ENCODE assay signal across 16 cellular contexts in the genomic region with DNA sequence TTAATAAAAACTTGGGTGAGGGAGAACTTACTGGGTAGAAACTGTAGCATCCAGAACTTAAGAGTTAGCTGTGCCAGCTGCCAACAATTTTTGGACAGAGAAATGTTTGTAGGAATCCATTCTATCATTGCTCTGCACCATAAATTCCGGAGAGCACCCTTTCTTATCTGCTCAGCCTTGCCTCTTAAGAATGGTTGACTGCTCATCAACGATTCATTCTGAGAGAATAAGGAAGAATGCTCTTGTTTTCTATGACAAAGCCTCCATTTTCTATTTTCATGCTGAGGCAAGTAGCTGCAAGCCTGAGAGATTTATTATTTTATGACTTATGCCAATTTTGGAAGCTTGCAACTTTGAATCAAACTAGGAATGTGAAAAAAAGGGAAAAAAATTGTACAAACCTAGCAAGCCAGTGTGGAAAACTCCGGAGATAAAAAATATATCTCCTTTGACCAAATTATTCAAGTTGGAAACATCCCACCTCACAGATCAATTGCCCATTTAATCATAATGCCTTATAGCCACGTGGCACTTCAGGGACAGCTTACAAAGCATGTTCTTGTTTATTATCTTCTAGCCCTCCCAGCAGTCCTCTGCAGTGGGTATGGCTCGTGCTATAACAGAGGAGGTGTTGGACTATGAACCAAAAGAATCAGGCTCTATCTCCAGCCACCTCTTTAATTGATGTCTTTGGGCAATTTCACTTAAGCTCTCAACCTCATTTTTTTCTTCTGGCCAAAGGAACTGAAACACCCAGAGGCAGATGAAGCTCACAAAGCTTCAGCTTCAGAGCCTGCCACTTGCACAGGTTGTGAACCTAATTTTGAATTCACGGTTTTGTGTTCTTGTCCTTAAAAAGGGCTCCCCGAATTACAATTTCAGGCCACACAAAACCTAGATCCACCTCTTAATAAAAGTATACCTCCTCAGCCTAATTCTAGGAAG. TPM values are rescaled to one million over a fixed set of nuclear protein-coding genes. Genes with fewer than 3 reads are reported as not detected.
DNase-seq lines count a peak whose midpoint lies in the region; ATAC-seq, FAIRE-seq and TF ChIP-seq lines count a peak whose summit lies in the region.
"Had no signal": no experiment of that assay in that cellular context is flagged by ENCODE, and none has a peak within 500 bp of the region (broad histone marks: within the 10 kb centered on the region; RNA-seq: fewer than 3 reads in every experiment).

No MANE protein-coding gene starts in this region.

- TF ChIP-seq POLR2A in GM12892 (IDR thresholded peaks at IDR 0.05; ENCODE audit: low read depth, low read length): no peak

- H3K4me1 Mint-ChIP-seq in stimulated activated effector memory CD8-positive, alpha-beta T cell treated with anti-CD3 and anti-CD28 coated beads, Interleukin-12 subunit alpha, Interleukin-12 subunit beta, amount 100 ng/mL, for 72 hours: no peaks in the 10 kb centered on the region

- no peak overlapping the region for H3K4me3 ChIP-seq in small intestine (ENCODE audit: low read depth in 1 of 2, low read length in 2 of 2)
- H3K4me3 ChIP-seq: SJSA1 had no signal

- peaks cover 3% of the 10 kb centered on the region for H3K9me3 Mint-ChIP-seq in stimulated activated effector memory CD8-positive, alpha-beta T cell treated with anti-CD3 and anti-CD28 coated beads, Interleukin-12 subunit alpha, Interleukin-12 subunit beta, amount 100 ng/mL, for 72 hours

- H3K4me1 ChIP-seq in small intestine (ENCODE audit: control insufficient read depth in 2 of 2, insufficient read depth in 1 of 2, low read depth in 1 of 2, low read length in 1 of 2): peaks cover 0 to 4% of the 10 kb centered on the region in 2 donors
- H3K4me1 ChIP-seq: BE2C, SJSA1 had no signal

- H3K9me3 ChIP-seq in small intestine (ENCODE audit: control insufficient read depth, low read depth): no peaks in the 10 kb centered on the region
- H3K9me3 ChIP-seq: BE2C had no signal

- no peaks in the 10 kb centered on the region for H3K36me3 ChIP-seq in small intestine (ENCODE audit: control insufficient read depth in 2 of 2, insufficient read depth in 2 of 2, low read length in 2 of 2)
- H3K36me3 ChIP-seq: BE2C, SJSA1 had no signal

- H3K36me3 Mint-ChIP-seq in stimulated activated effector memory CD8-positive, alpha-beta T cell treated with anti-CD3 and anti-CD28 coated beads, Interleukin-12 subunit alpha, Interleukin-12 subunit beta, amount 100 ng/mL, for 72 hours: no peaks in the 10 kb centered on the region
- H3K36me3 Mint-ChIP-seq: CD8-positive, alpha-beta T cell had no signal

- DNase-seq in GM12892 (ENCODE audit: insufficient read length) (no peak), RWPE1 (ENCODE audit: low spot score) (peak; percentile 75), epithelial cell of prostate (ENCODE audit: low read depth, low spot score) (no peak), small intestine (peak; percentile 69), Ammon's horn (ENCODE audit: low spot score) (no peak)
- DNase-seq in central memory CD4-positive, alpha-beta T cell: no peak
- no peak for DNase-seq in stimulated activated effector memory CD8-positive, alpha-beta T cell treated with anti-CD3 and anti-CD28 coated beads, Interleukin-12 subunit alpha, Interleukin-12 subunit beta, amount 100 ng/mL, for 72 hours (ENCODE audit: low spot score in 2 of 2)
- DNase-seq: BE2C; CD8-positive, alpha-beta T cell; Kasumi-1; NCI-H187 treated with DMSO at 0.1 percent for 48 hours; NCI-H2171 treated with DMSO at 0.1 percent for 48 hours; NCI-H510A; NCI-H82 had no signal

- peaks cover 0 to 3% of the 10 kb centered on the region in 2 donors for H3K27me3 ChIP-seq in small intestine (ENCODE audit: control insufficient read depth in 2 of 2, insufficient read depth in 2 of 2, low read length in 2 of 2)
- H3K27me3 ChIP-seq: BE2C had no signal

- CTCF ChIA-PET in RWPE1 (lab: Yijun Ruan, JAX): interaction anchor here (0.6 to 0.7 kb wide), 3 partner anchors 42 to 60 kb away, joined by 4 to 6 read pairs (median 6); no protein-coding TSS in a partner anchor

- H3K4me3 Mint-ChIP-seq in stimulated activated effector memory CD8-positive, alpha-beta T cell treated with anti-CD3 and anti-CD28 coated beads, Interleukin-12 subunit alpha, Interleukin-12 subunit beta, amount 100 ng/mL, for 72 hours: no peak overlapping the region
- H3K4me3 Mint-ChIP-seq: CD8-positive, alpha-beta T cell had no signal

- TF ChIP-seq CTCF in RWPE1 (conservative IDR thresholded peaks at IDR 0.05; ENCODE audit: low read depth): no peak

- POLR2A ChIA-PET in RWPE1 (lab: Yijun Ruan, JAX; ENCODE audit: low non-redundant PET): interaction anchor here (0.7 kb wide), 1 partner anchor 90 kb away, joined by 3 read pairs; no protein-coding TSS in a partner anchor

- FAIRE-seq in GM12892 (lab: Jason Lieb, UNC) (peak; percentile 67), small intestine (lab: Jason Lieb, UNC) (no peak)

- 33 to 48% (median 39%) methylated on average over 7 of the region's 7 CpGs for WGBS in small intestine, 3 donors

- H3K27ac Mint-ChIP-seq in stimulated activated effector memory CD8-positive, alpha-beta T cell treated with anti-CD3 and anti-CD28 coated beads, Interleukin-12 subunit alpha, Interleukin-12 subunit beta, amount 100 ng/mL, for 72 hours: no peak overlapping the region
- H3K27ac Mint-ChIP-seq: CD8-positive, alpha-beta T cell had no signal

- H3K27ac ChIP-seq in RWPE1: no peak overlapping the region
- peak overlapping the region; percentile 46 for H3K27ac ChIP-seq in epithelial cell of prostate
- no peak overlapping the region for H3K27ac ChIP-seq in small intestine (ENCODE audit: low read depth in 1 of 2, low read length in 1 of 2)
- H3K27ac ChIP-seq: SJSA1 had no signal

- ATAC-seq in GM19023 (IDR thresholded peaks at IDR 0.05; ENCODE audit: unreplicated experiment): no peak
- ATAC-seq in stimulated activated effector memory CD8-positive, alpha-beta T cell treated with anti-CD3 and anti-CD28 coated beads, Interleukin-12 subunit alpha, Interleukin-12 subunit beta, amount 100 ng/mL, for 72 hours: no peak
- ATAC-seq: CD8-positive, alpha-beta T cell had no signal

RNA-seq across cellular contexts. Expression of a gene that starts 40.9 kb away (rescaled TPM):
- polyA plus RNA-seq in GM12892 (2012; ENCODE audit: missing spikeins): 39.2 TPM
- 10 to 100 TPM; 26.2 to 39.8 (median 29.3) TPM for polyA plus RNA-seq in small intestine

Comparison
In these comparisons a context has a peak if more than half of its experiments do, and no peak if none do; other contexts are left out.
1. DNase-seq: peak in RWPE1 (single experiment) and small intestine (single experiment); none in GM12892 (single experiment), epithelial cell of prostate (single experiment), central memory CD4-positive, alpha-beta T cell (single experiment), Ammon's horn (single experiment) and stimulated activated effector memory CD8-positive, alpha-beta T cell treated with anti-CD3 and anti-CD28 coated beads, Interleukin-12 subunit alpha, Interleukin-12 subunit beta, amount 100 ng/mL, for 72 hours (0 of 2).